ENCODE assay signal across 8 cellular contexts in genomic region chr4:4575284-4576211, GRCh38. TPM values are rescaled to one million over a fixed set of nuclear protein-coding genes. Genes with fewer than 3 reads are reported as not detected.
DNase-seq lines count a peak whose midpoint lies in the region; TF ChIP-seq lines count a peak whose summit lies in the region.

No MANE protein-coding gene starts in this region.

- peak; percentile 26 for TF ChIP-seq CTCF in GM10248 (IDR thresholded peaks at IDR 0.05; ENCODE audit: control extremely low read depth, extremely low read depth, low read depth, missing control alignments)

- DNase-seq in GM10248 (ENCODE audit: extremely low spot score) (peak; percentile 79), H7 (peak; percentile 94), NCI-H146 treated with DMSO at 0.1 percent for 48 hours (lab: John Stamatoyannopoulos, UW; ENCODE audit: unreplicated experiment) (peak; percentile 50), activated T-cell treated with anti-CD3 and anti-CD28 coated beads for 24 hours (ENCODE audit: low read depth) (peak; percentile 57), myocyte (ENCODE audit: low read depth) (peak; percentile 62), NCI-H1436 (lab: John Stamatoyannopoulos, UW) (no peak)
- peak; percentile 29 for DNase-seq in stimulated activated CD8-positive, alpha-beta memory T cell treated with anti-CD3 and anti-CD28 coated beads, Interleukin-7, amount 100 ng/mL, for 24 hours (ENCODE audit: low read depth)

- H3K27me3 ChIP-seq in H7 (ENCODE audit: control insufficient read depth, insufficient read depth, low read length) (peaks cover 4% of the 10 kb centered on the region), esophagus (ENCODE audit: control insufficient read depth in 1 of 2, insufficient read depth in 2 of 2, low read length in 2 of 2) (no peaks in the 10 kb centered on the region)

- no peaks in the 10 kb centered on the region for H3K9me3 ChIP-seq in esophagus (ENCODE audit: control insufficient read depth in 2 of 2, insufficient read depth in 1 of 2, low read depth in 1 of 2, low read length in 1 of 2)

- CTCF ChIA-PET in GM10248 (lab: Yijun Ruan, JAX): interaction anchor here (0.6 to 5.4 kb wide), 11 partner anchors 9 to 187 kb away, joined by 3 to 28 read pairs (median 5); no protein-coding TSS in a partner anchor

- H3K36me3 ChIP-seq in H7 (replicated peaks; ENCODE audit: control insufficient read depth, insufficient read depth, low read length) (no peaks in the 10 kb centered on the region; the same call in 1 of the 2 replicates), esophagus (ENCODE audit: control insufficient read depth in 2 of 2, insufficient read depth in 2 of 2, low read length in 1 of 2) (no peaks in the 10 kb centered on the region)

- H3K4me1 ChIP-seq in esophagus (ENCODE audit: control insufficient read depth in 2 of 2, insufficient read depth in 2 of 2, low read length in 1 of 2): no peaks in the 10 kb centered on the region

- POLR2A ChIA-PET in GM10248 (lab: Yijun Ruan, JAX): no interaction called here

- peak overlapping the region in 1 of 2 donors; percentile 28 for H3K27ac ChIP-seq in esophagus (ENCODE audit: low read depth in 2 of 2, low read length in 1 of 2)

- WGBS in esophagus, 2 donors: 11% methylated on average over 66 to 71 of the region's 71 CpGs

- H3K4me3 ChIP-seq in H7 (ENCODE audit: insufficient read depth, low read depth, low read length) (peak overlapping the region; percentile 47), esophagus (ENCODE audit: low read depth in 1 of 2, low read length in 2 of 2) (peak overlapping the region; percentile 59 to 60)

RNA-seq across cellular contexts. Expression of gene STX18, which starts 33.7 kb away (rescaled TPM):
- 16.1 and 17.6 TPM in 2 replicates for total RNA-seq in H7 (2014; rRNA removed; shearing (Covaris generic))
- 10 to 100 TPM; 12.4 to 17.3 TPM for polyA plus RNA-seq in esophagus
- 24.3 and 29.4 TPM in 2 replicates for total RNA-seq in myocyte
- polyA plus RNA-seq in myocyte (2012): 21.2 TPM
